In the genomic region with DNA sequence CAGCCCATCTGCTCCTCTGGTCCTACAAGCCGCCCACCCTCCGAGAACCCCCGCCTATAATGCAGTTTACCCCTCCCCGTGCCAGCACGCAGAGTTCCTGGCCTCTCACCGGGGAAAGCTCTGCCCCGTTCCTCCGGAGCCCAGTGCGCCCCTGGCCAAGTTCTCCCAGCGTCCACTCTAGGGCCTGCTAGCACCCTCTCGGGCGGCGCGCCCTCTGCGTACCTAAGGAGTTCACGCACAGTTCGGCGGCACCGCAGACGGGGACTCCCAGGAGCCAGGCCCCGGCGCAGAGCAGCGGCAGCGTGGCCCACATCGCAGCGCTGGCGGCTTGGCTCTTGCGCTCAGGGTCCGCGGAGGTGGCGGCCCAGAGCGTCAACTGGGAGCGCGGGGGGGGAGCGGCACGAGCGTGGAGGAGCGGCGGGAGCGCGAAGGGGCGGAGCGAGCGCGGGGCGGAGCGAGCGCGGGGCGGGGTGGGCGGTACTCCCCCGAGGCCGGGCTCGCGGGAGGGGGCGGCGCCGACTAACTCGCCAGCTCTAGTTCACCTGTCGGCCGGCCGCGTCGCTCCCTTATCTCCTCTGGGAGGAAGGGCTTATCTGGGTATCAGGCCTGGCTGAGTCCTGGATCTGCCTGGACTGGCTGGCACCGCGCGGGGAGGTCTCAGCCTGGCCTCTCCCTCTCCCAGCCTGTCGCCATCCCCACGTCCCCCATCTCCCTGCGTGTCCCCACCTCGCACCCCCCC, we compare ENCODE assay signal across 8 cellular contexts. TPM values are rescaled to one million over a fixed set of nuclear protein-coding genes. Genes with fewer than 3 reads are reported as not detected.
DNase-seq lines count a peak whose midpoint lies in the region; ATAC-seq, FAIRE-seq and TF ChIP-seq lines count a peak whose summit lies in the region.

A gene with protein sequence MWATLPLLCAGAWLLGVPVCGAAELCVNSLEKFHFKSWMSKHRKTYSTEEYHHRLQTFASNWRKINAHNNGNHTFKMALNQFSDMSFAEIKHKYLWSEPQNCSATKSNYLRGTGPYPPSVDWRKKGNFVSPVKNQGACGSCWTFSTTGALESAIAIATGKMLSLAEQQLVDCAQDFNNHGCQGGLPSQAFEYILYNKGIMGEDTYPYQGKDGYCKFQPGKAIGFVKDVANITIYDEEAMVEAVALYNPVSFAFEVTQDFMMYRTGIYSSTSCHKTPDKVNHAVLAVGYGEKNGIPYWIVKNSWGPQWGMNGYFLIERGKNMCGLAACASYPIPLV (minus strand): TSS at position 378 of the 739 bp plus-strand sequence. CDS start 65 bp downstream, at position 313.

- no peak within 1 kb of the TSS for H2BK120ac ChIP-seq in neuronal stem cell (ENCODE audit: low read depth, low read length)

- TF ChIP-seq EP300 in gastroesophageal sphincter (IDR thresholded peaks at IDR 0.05) = no peak

- H2AK5ac ChIP-seq in neuronal stem cell (ENCODE audit: low read depth, low read length) = peak within 1 kb of the TSS; percentile 82

- TF ChIP-seq POLR2A in gastroesophageal sphincter (IDR thresholded peaks at IDR 0.05) = peak; percentile 25 to 31

- peak within 1 kb of the TSS; percentile 39 for H2BK5ac ChIP-seq in neuronal stem cell (ENCODE audit: low read length)

- no peaks in the 10 kb centered on the region for H3K79me1 ChIP-seq in neuronal stem cell (ENCODE audit: low read depth, low read length)

- peaks cover 6% of the 10 kb centered on the region for H3K4me1 ChIP-seq in CD8-positive, alpha-beta T cell (ENCODE audit: insufficient read depth, low read length)
- H3K4me1 ChIP-seq in gastroesophageal sphincter (peaks cover 0 to 31% (median 0%) of the 10 kb centered on the region in 3 donors), neuronal stem cell (ENCODE audit: control insufficient read depth in 2 of 2, insufficient read depth in 1 of 2, low read depth in 1 of 2, low read length in 2 of 2) (peaks cover 7% of the 10 kb centered on the region in 2 donors)

- H3K4me1 Mint-ChIP-seq in CD8-positive, alpha-beta T cell (ENCODE audit: low read depth) = peaks cover 4% of the 10 kb centered on the region

- 0% methylated on average over 6 of the region's 71 CpGs; no CpG with 5 or more reads in 1 of the 2 donors for WGBS in gastroesophageal sphincter (ENCODE audit: low coverage in 1 of 2), 2 donors
- no CpG with 5 or more reads among the region's 71 CpGs for whole genome bisulfite sequencing in neuronal stem cell (ENCODE audit: extremely low coverage in 2 of 2, insufficient read length in 2 of 2, insufficient replicate concordance in 1 of 2), 2 donors

- peak within 1 kb of the TSS; percentile 50 for H4K8ac ChIP-seq in neuronal stem cell (ENCODE audit: low read depth, low read length)

- H3K18ac ChIP-seq in neuronal stem cell (ENCODE audit: low read length) = peak within 1 kb of the TSS; percentile 91

- intact Hi-C loops in CD8-positive, alpha-beta T cell (cut with DNase I, micrococcal nuclease) = loop anchor here in 1 of 2 experiments (10.0 kb wide), 1 partner anchor 1750 kb away; the partner anchor contains the start of gene ABHD17C

- no peak for TF ChIP-seq CTCF in CD8-positive, alpha-beta T cell (IDR thresholded peaks at IDR 0.05)
- TF ChIP-seq CTCF in gastroesophageal sphincter (IDR thresholded peaks at IDR 0.05) (peak in 1 of 4 experiments; percentile 4), subcutaneous adipose tissue (IDR thresholded peaks at IDR 0.05; ENCODE audit: low read depth) (no peak)

- H3K9me3 ChIP-seq in CD8-positive, alpha-beta T cell (ENCODE audit: low read length) = no peaks in the 10 kb centered on the region
- H3K9me3 ChIP-seq in gastroesophageal sphincter = no peaks in the 10 kb centered on the region
- no peaks in the 10 kb centered on the region for H3K9me3 ChIP-seq in neuronal stem cell (replicated peaks in 1 of 2; ENCODE audit: control insufficient read depth in 2 of 2, insufficient read depth in 1 of 2, low read depth in 1 of 2, low read length in 2 of 2)

- H3K27ac Mint-ChIP-seq in CD8-positive, alpha-beta T cell = peak within 1 kb of the TSS; percentile 64

- H3K4me2 ChIP-seq in neuronal stem cell (ENCODE audit: insufficient read depth, low read length, poor library complexity, severe bottlenecking) = peak within 1 kb of the TSS; percentile 86

- no peak within 1 kb of the TSS for H3K4ac ChIP-seq in neuronal stem cell (ENCODE audit: low read length)

- CTCF ChIA-PET in CD8-positive, alpha-beta T cell (lab: Charles Lee) = no interaction called here

- peak within 1 kb of the TSS; percentile 75 for H2BK15ac ChIP-seq in neuronal stem cell (ENCODE audit: low read length)

- no peaks in the 10 kb centered on the region for H3K36me3 Mint-ChIP-seq in CD8-positive, alpha-beta T cell

- peak within 1 kb of the TSS; percentile 89 for H3K23ac ChIP-seq in neuronal stem cell (ENCODE audit: low read depth, low read length, poor library complexity)

- FAIRE-seq in RCC 7860 (lab: Jason Lieb, UNC) = no peak

- no peaks in the 10 kb centered on the region for H3K36me3 ChIP-seq in CD8-positive, alpha-beta T cell (ENCODE audit: insufficient read depth, low read length)
- H3K36me3 ChIP-seq in gastroesophageal sphincter = no peaks in the 10 kb centered on the region
- no peaks in the 10 kb centered on the region for H3K36me3 ChIP-seq in neuronal stem cell (replicated peaks in 1 of 2; ENCODE audit: control insufficient read depth in 2 of 2, insufficient read depth in 2 of 2, low read length in 2 of 2)

- H3K27me3 ChIP-seq in CD8-positive, alpha-beta T cell (ENCODE audit: insufficient read depth, low read length) = no peaks in the 10 kb centered on the region
- H3K27me3 ChIP-seq in gastroesophageal sphincter (no peaks in the 10 kb centered on the region), neuronal stem cell (ENCODE audit: control insufficient read depth in 3 of 3, insufficient read depth in 3 of 3, low read depth in 1 of 3, low read length in 3 of 3) (peaks cover 2 to 57% (median 24%) of the 10 kb centered on the region in 3 experiments)

- H3K4me3 Mint-ChIP-seq in CD8-positive, alpha-beta T cell = peak within 1 kb of the TSS; percentile 79

- H3K27ac ChIP-seq in CD8-positive, alpha-beta T cell (ENCODE audit: low read depth, low read length) = no peak within 1 kb of the TSS
- H3K27ac ChIP-seq in gastroesophageal sphincter = peak within 1 kb of the TSS in 3 of 4 donors; percentile 49 to 77 (median 67)
- H3K27ac ChIP-seq in neuronal stem cell (replicated peaks; ENCODE audit: low read length) = no peak within 1 kb of the TSS

- no peak within 1 kb of the TSS for H4K91ac ChIP-seq in neuronal stem cell (ENCODE audit: low read depth, low read length, poor library complexity)

- ATAC-seq in CD8-positive, alpha-beta T cell = peak; percentile 96
- peak; percentile 72 for ATAC-seq in GM19463 (IDR thresholded peaks at IDR 0.05; ENCODE audit: unreplicated experiment)
- peak; percentile 88 for ATAC-seq in gastroesophageal sphincter

- DNase-seq in CD8-positive, alpha-beta T cell = peak; percentile 34 to 73 (median 69)
- DNase-seq in HT1080 (ENCODE audit: low read depth) = no peak
- peak; percentile 27 for DNase-seq in RCC 7860 (ENCODE audit: low spot score)
- peak; percentile 91 for DNase-seq in activated effector memory CD4-positive, alpha-beta T cell treated with anti-CD3 and anti-CD28 coated beads, Interleukin-2, amount 50 U/mL, for 16 hours
- DNase-seq in neuronal stem cell (ENCODE audit: low spot score) = peak; percentile 67

- H3K14ac ChIP-seq in neuronal stem cell (ENCODE audit: low read length) = peak within 1 kb of the TSS; percentile 98

- POLR2A ChIA-PET in CD8-positive, alpha-beta T cell (lab: Charles Lee) = no interaction called here

- no peaks in the 10 kb centered on the region for H3K9me3 Mint-ChIP-seq in CD8-positive, alpha-beta T cell

- peak within 1 kb of the TSS; percentile 91 for H2AFZ ChIP-seq in neuronal stem cell (ENCODE audit: low read length)

- H3K9ac ChIP-seq in neuronal stem cell (ENCODE audit: low read depth, low read length, poor library complexity) = peak within 1 kb of the TSS; percentile 84

- H2BK12ac ChIP-seq in neuronal stem cell (ENCODE audit: low read length) = peak within 1 kb of the TSS; percentile 58

- H3K4me3 ChIP-seq in CD8-positive, alpha-beta T cell (ENCODE audit: low read depth, low read length) = peak within 1 kb of the TSS; percentile 57
- peak within 1 kb of the TSS; percentile 53 to 68 for H3K4me3 ChIP-seq in gastroesophageal sphincter
- H3K4me3 ChIP-seq in neuronal stem cell (ENCODE audit: low read length in 2 of 2) = peak within 1 kb of the TSS; percentile 42 to 78

- H3K27me3 Mint-ChIP-seq in CD8-positive, alpha-beta T cell (ENCODE audit: low read depth) = peaks cover 3% of the 10 kb centered on the region

RNA-seq across cellular contexts. Expression of the gene that starts here (rescaled TPM):
- 1 to 10 TPM; 3.7 to 5.0 TPM for total RNA-seq in CD8-positive, alpha-beta T cell
- 10.6 and 16.2 TPM in 2 replicates for total RNA-seq in HT1080 (2014; rRNA removed; shearing (Covaris generic))
- 25.6 and 32.8 TPM in 2 replicates for polyA plus RNA-seq in HT1080 (2015; cell fraction: cytosol; rRNA removed)
- 24.0 and 41.7 TPM in 2 replicates for polyA plus RNA-seq in HT1080 (2015; cell fraction: nucleus; rRNA removed)
- total RNA-seq in gastroesophageal sphincter (100 to 1,000 TPM in 1 of 4 donors, 10 to 100 TPM in 3; 65.5 to 101 (median 76.6) TPM), subcutaneous adipose tissue (100 to 1,000 TPM; 127 to 375 (median 217) TPM)
- 7.8 TPM for polyA plus RNA-seq in neuronal stem cell (2013, experiment 1 of 2)
- 8.7 TPM for polyA plus RNA-seq in neuronal stem cell (2013, experiment 2 of 2)

Comparison
In these comparisons a context has a peak if more than half of its experiments do, and no peak if none do; other contexts are left out.
1. H3K27ac ChIP-seq: peak in gastroesophageal sphincter (3 of 4); none in CD8-positive, alpha-beta T cell (single experiment) and neuronal stem cell (single experiment).
2. Peak in every context shown above with its lines, with median percentiles within 50 percentile points of each other: ATAC-seq and H3K4me3 ChIP-seq.